9 cellular contexts compared by ENCODE assay signal in genomic region chr2:66555511-66556324, GRCh38.
DNase-seq lines count a peak whose midpoint lies in the region; ATAC-seq, FAIRE-seq and TF ChIP-seq lines count a peak whose summit lies in the region.
"Had no signal": no experiment of that assay in that cellular context is flagged by ENCODE, and none has a peak within 500 bp of the region (broad histone marks: within the 10 kb centered on the region; RNA-seq: fewer than 3 reads in every experiment).

No MANE protein-coding gene starts in this region.

- H3K27ac Mint-ChIP-seq in activated T-cell treated with anti-CD3 and anti-CD28 coated beads, Interleukin-2, amount 50 U/mL, for 72 hours, result peak overlapping the region; percentile 33
- H3K27ac Mint-ChIP-seq: activated T-cell treated with anti-CD3 and anti-CD28 coated beads, Interleukin-2, amount 50 U/mL, for 24 hours had no signal

- 9% methylated on average over 13 of the region's 13 CpGs for WGBS in urinary bladder

- intact Hi-C loops in colonic mucosa (cut with DNase I), result no loop called here

- TF ChIP-seq CTCF in colonic mucosa (IDR thresholded peaks at IDR 0.05), result no peak

- no peak for FAIRE-seq in RCC 7860 (lab: Jason Lieb, UNC)

- H3K27me3 Mint-ChIP-seq in activated T-cell treated with anti-CD3 and anti-CD28 coated beads, Interleukin-2, amount 50 U/mL, for 72 hours (ENCODE audit: low read depth), result peaks cover 6% of the 10 kb centered on the region

- H3K27me3 ChIP-seq in colonic mucosa, result no peaks in the 10 kb centered on the region

- no peaks in the 10 kb centered on the region for H3K9me3 ChIP-seq in colonic mucosa

- H3K4me3 Mint-ChIP-seq in activated T-cell treated with anti-CD3 and anti-CD28 coated beads, Interleukin-2, amount 50 U/mL, for 72 hours, result peak overlapping the region; percentile 33 to 56
- H3K4me3 Mint-ChIP-seq: activated T-cell treated with anti-CD3 and anti-CD28 coated beads, Interleukin-2, amount 50 U/mL, for 24 hours had no signal

- H3K9ac ChIP-seq in colonic mucosa (ENCODE audit: low read depth in 2 of 2, low read length in 2 of 2), result peak overlapping the region in 1 of 2 donors; percentile 17

- H3K36me3 Mint-ChIP-seq in activated T-cell treated with anti-CD3 and anti-CD28 coated beads, Interleukin-2, amount 50 U/mL, for 72 hours (ENCODE audit: insufficient read depth in 2 of 2), result no peaks in the 10 kb centered on the region

- H3K36me3 ChIP-seq in colonic mucosa (no peaks in the 10 kb centered on the region), urinary bladder (ENCODE audit: insufficient read depth) (peaks cover 1% of the 10 kb centered on the region)

- no peaks in the 10 kb centered on the region for H3K4me1 ChIP-seq in colonic mucosa
- H3K4me1 ChIP-seq in urinary bladder (ENCODE audit: insufficient read depth), result no peaks in the 10 kb centered on the region

- no peak for DNase-seq in activated T-cell treated with anti-CD3 and anti-CD28 coated beads, Interleukin-2, amount 50 U/mL, for 72 hours
- DNase-seq in activated T-cell treated with anti-CD3 and anti-CD28 coated beads, Interleukin-2, amount 50 U/mL, for 1 hour, result no peak
- DNase-seq in colonic mucosa (no peak), midbrain (lab: John Stamatoyannopoulos, UW) (peak; percentile 60), iPS-NIHi7 (ENCODE audit: extremely low spot score) (no peak), MV-4-11 (lab: John Stamatoyannopoulos, UW) (no peak), RCC 7860 (ENCODE audit: low spot score) (no peak)
- DNase-seq: activated T-cell treated with anti-CD3 and anti-CD28 coated beads, Interleukin-2, amount 50 U/mL, for 24 hours had no signal

- no peak overlapping the region for H3K4me3 ChIP-seq in colonic mucosa
- peak overlapping the region; percentile 3 for H3K4me3 ChIP-seq in urinary bladder (ENCODE audit: low read depth, low read length)

- no peaks in the 10 kb centered on the region for H3K4me1 Mint-ChIP-seq in activated T-cell treated with anti-CD3 and anti-CD28 coated beads, Interleukin-2, amount 50 U/mL, for 72 hours (ENCODE audit: low read depth)

- ATAC-seq in activated T-cell treated with anti-CD3 and anti-CD28 coated beads, Interleukin-2, amount 50 U/mL, for 72 hours (replicated peaks in 1 of 2), result no peak

- H3K9me3 Mint-ChIP-seq in activated T-cell treated with anti-CD3 and anti-CD28 coated beads, Interleukin-2, amount 50 U/mL, for 72 hours, result no peaks in the 10 kb centered on the region

- H3K27ac ChIP-seq in colonic mucosa, result peak overlapping the region; percentile 40
- peak overlapping the region; percentile 16 for H3K27ac ChIP-seq in urinary bladder (ENCODE audit: low read depth)
